In genomic region chr17:49229805-49230600, GRCh38 we compare ENCODE assay signal across 9 cellular contexts. TPM values are rescaled to one million over a fixed set of nuclear protein-coding genes. Genes with fewer than 3 reads are reported as not detected.
DNase-seq lines count a peak whose midpoint lies in the region; ATAC-seq, FAIRE-seq and TF ChIP-seq lines count a peak whose summit lies in the region.
"Had no signal": no experiment of that assay in that cellular context is flagged by ENCODE, and none has a peak within 500 bp of the region (broad histone marks: within the 10 kb centered on the region; RNA-seq: fewer than 3 reads in every experiment).

No MANE protein-coding gene starts in this region.

- no peaks in the 10 kb centered on the region for H3K36me3 ChIP-seq in HepG2 (replicated peaks in 1 of 2; ENCODE audit: control insufficient read depth in 1 of 2, insufficient read depth in 2 of 2, low read length in 2 of 2)
- H3K36me3 ChIP-seq in upper lobe of right lung = no peaks in the 10 kb centered on the region

- H3K4me3 ChIP-seq in HepG2 (replicated peaks in 1 of 3; ENCODE audit: insufficient read depth in 1 of 3, low read depth in 2 of 3, low read length in 3 of 3) (peak overlapping the region; percentile 41 to 74 (median 70)), upper lobe of right lung (peak overlapping the region; percentile 67), lower leg skin (ENCODE audit: low read depth, poor library complexity, severe bottlenecking) (no peak overlapping the region)

- H3K4me1 ChIP-seq in HepG2 (ENCODE audit: insufficient read depth, low read length) (peaks cover 30% of the 10 kb centered on the region), upper lobe of right lung (peaks cover 17% of the 10 kb centered on the region)

- intact Hi-C loops in activated naive CD4-positive, alpha-beta T cell treated with anti-CD3 and anti-CD28 coated beads for 36 hours (cut with micrococcal nuclease) = loop anchor here (1.0 to 5.0 kb wide), 3 partner anchors 38 to 157 kb away; no protein-coding TSS in a partner anchor
- intact Hi-C loops in HepG2 (cut with micrococcal nuclease; ENCODE audit: unreplicated experiment) (no loop called here), upper lobe of right lung (cut with DNase I) (no loop called here), lower leg skin (cut with DNase I; ENCODE audit: low total_unique reads) (loop anchor here (5.0 kb wide), 1 partner anchor 48 kb away; no protein-coding TSS in a partner anchor)

- no peaks in the 10 kb centered on the region for H3K9me3 ChIP-seq in HepG2 (ENCODE audit: low read length)
- H3K9me3 ChIP-seq in upper lobe of right lung = no peaks in the 10 kb centered on the region

- TF ChIP-seq CTCF in HepG2 (CRISPR knock-in tag; IDR thresholded peaks at IDR 0.05) = no peak
- no peak for TF ChIP-seq CTCF in upper lobe of right lung (IDR thresholded peaks at IDR 0.05)
- no peak for TF ChIP-seq CTCF in lower leg skin (IDR thresholded peaks at IDR 0.05)
- TF ChIP-seq CTCF in GM10266 (IDR thresholded peaks at IDR 0.05; ENCODE audit: control insufficient read depth, insufficient read depth, low read depth, missing control alignments) = no peak

- no peaks in the 10 kb centered on the region for H3K79me2 ChIP-seq in HepG2 (ENCODE audit: insufficient read depth, low read length)

- no peaks in the 10 kb centered on the region for H3K9me3 Mint-ChIP-seq in activated naive CD4-positive, alpha-beta T cell treated with anti-CD3 and anti-CD28 coated beads for 36 hours
- no peaks in the 10 kb centered on the region for H3K9me3 Mint-ChIP-seq in activated naive CD8-positive, alpha-beta T cell treated with anti-CD3 and anti-CD28 coated beads, Interleukin-2, amount 50 U/mL, for 24 hours

- in situ Hi-C loops in HepG2 (cut with HindIII; ENCODE audit: extremely low pct_ligation_motif_present, low pct_unique_long_range_greater_than_20kb) = loop anchor here (5.0 kb wide), 1 partner anchor 48 kb away; no protein-coding TSS in a partner anchor

- TF ChIP-seq POLR2A in HepG2 (IDR thresholded peaks at IDR 0.05; ENCODE audit: insufficient read depth in 1 of 2, low read depth in 2 of 2, low read length in 2 of 2) (no peak), lower leg skin (IDR thresholded peaks at IDR 0.05) (no peak)

- H3K27ac ChIP-seq in HepG2 (ENCODE audit: extremely low read length, insufficient read depth, low read length) = no peak overlapping the region
- no peak overlapping the region for H3K27ac ChIP-seq in upper lobe of right lung

- peak overlapping the region; percentile 84 for H3K4me2 ChIP-seq in HepG2 (ENCODE audit: low read depth, low read length)

- no peak for FAIRE-seq in HepG2 (lab: Jason Lieb, UNC)
- FAIRE-seq: G401.6 had no signal

- 13% methylated on average over 19 of the region's 36 CpGs for WGBS in HepG2 (ENCODE audit: low lambda C conversion rate)
- WGBS in lower leg skin, 2 donors = 12 to 13% methylated on average over 35 of the region's 36 CpGs

- peaks cover 21% of the 10 kb centered on the region for H3K27me3 Mint-ChIP-seq in activated naive CD4-positive, alpha-beta T cell treated with anti-CD3 and anti-CD28 coated beads for 36 hours (ENCODE audit: low read depth)
- peaks cover 29% of the 10 kb centered on the region for H3K27me3 Mint-ChIP-seq in activated naive CD8-positive, alpha-beta T cell treated with anti-CD3 and anti-CD28 coated beads, Interleukin-2, amount 50 U/mL, for 24 hours

- no peaks in the 10 kb centered on the region for H4K20me1 ChIP-seq in HepG2 (ENCODE audit: insufficient read depth, low read length)

- H3K36me3 Mint-ChIP-seq in activated naive CD4-positive, alpha-beta T cell treated with anti-CD3 and anti-CD28 coated beads for 36 hours (ENCODE audit: low read depth) = no peaks in the 10 kb centered on the region
- H3K36me3 Mint-ChIP-seq in activated naive CD8-positive, alpha-beta T cell treated with anti-CD3 and anti-CD28 coated beads, Interleukin-2, amount 50 U/mL, for 24 hours (ENCODE audit: low read depth) = no peaks in the 10 kb centered on the region

- no peak for DNase-seq in activated naive CD4-positive, alpha-beta T cell treated with anti-CD3 and anti-CD28 coated beads for 36 hours
- no peak for DNase-seq in activated naive CD4-positive, alpha-beta T cell treated with anti-CD3 and anti-CD28 coated beads, Interleukin-2, amount 50 U/mL, for 16 hours
- DNase-seq in activated naive CD8-positive, alpha-beta T cell treated with anti-CD3 and anti-CD28 coated beads, Interleukin-2, amount 50 U/mL, for 24 hours = no peak
- no peak for DNase-seq in HepG2 (ENCODE audit: low spot score)
- no peak for DNase-seq in upper lobe of right lung
- no peak for DNase-seq in lower leg skin (ENCODE audit: low spot score in 2 of 2)
- no peak for DNase-seq in GM10266 (ENCODE audit: extremely low spot score)

- no peak overlapping the region for H3K27ac Mint-ChIP-seq in activated naive CD4-positive, alpha-beta T cell treated with anti-CD3 and anti-CD28 coated beads for 36 hours
- no peak overlapping the region for H3K27ac Mint-ChIP-seq in activated naive CD8-positive, alpha-beta T cell treated with anti-CD3 and anti-CD28 coated beads, Interleukin-2, amount 50 U/mL, for 24 hours

- H3K4me1 Mint-ChIP-seq in activated naive CD4-positive, alpha-beta T cell treated with anti-CD3 and anti-CD28 coated beads for 36 hours (ENCODE audit: low read depth) = peaks cover 8% of the 10 kb centered on the region
- peaks cover 18% of the 10 kb centered on the region for H3K4me1 Mint-ChIP-seq in activated naive CD8-positive, alpha-beta T cell treated with anti-CD3 and anti-CD28 coated beads, Interleukin-2, amount 50 U/mL, for 24 hours

- no peak overlapping the region for H2AFZ ChIP-seq in HepG2 (ENCODE audit: low read length)

- ATAC-seq in activated naive CD8-positive, alpha-beta T cell treated with anti-CD3 and anti-CD28 coated beads, Interleukin-2, amount 50 U/mL, for 24 hours = no peak
- ATAC-seq in HepG2 = no peak
- ATAC-seq in upper lobe of right lung = no peak
- no peak for ATAC-seq in GM19397 (IDR thresholded peaks at IDR 0.05; ENCODE audit: unreplicated experiment)

- TF ChIP-seq EP300 in HepG2 (IDR thresholded peaks at IDR 0.05; ENCODE audit: low read depth in 2 of 2, low read length in 2 of 2) (no peak), HepG2 (CRISPR knock-in tag; IDR thresholded peaks at IDR 0.05; ENCODE audit: borderline replicate concordance) (no peak)

- peak overlapping the region; percentile 75 for H3K4me3 Mint-ChIP-seq in activated naive CD4-positive, alpha-beta T cell treated with anti-CD3 and anti-CD28 coated beads for 36 hours
- peak overlapping the region; percentile 81 for H3K4me3 Mint-ChIP-seq in activated naive CD8-positive, alpha-beta T cell treated with anti-CD3 and anti-CD28 coated beads, Interleukin-2, amount 50 U/mL, for 24 hours

- CTCF ChIA-PET in activated naive CD4-positive, alpha-beta T cell treated with anti-CD3 and anti-CD28 coated beads for 36 hours (lab: Charles Lee) = interaction anchor here (0.6 to 6.2 kb wide), 6 partner anchors 15 to 334 kb away, joined by 3 to 117 read pairs (median 3); no protein-coding TSS in a partner anchor
- CTCF ChIA-PET in HepG2 (lab: Yijun Ruan, JAX; ENCODE audit: low intra/inter-chr PET ratio, low total read pairs) = no interaction called here

- H3K27me3 ChIP-seq in HepG2 (ENCODE audit: control insufficient read depth in 1 of 2, insufficient read depth in 2 of 2, low read length in 2 of 2) (peaks cover 5 to 54% of the 10 kb centered on the region in 2 experiments; a peak in 4 of 5 replicates), upper lobe of right lung (peaks cover 5% of the 10 kb centered on the region)

- no peak for TF ChIP-seq RAD21 in HepG2 (CRISPR knock-in tag; IDR thresholded peaks at IDR 0.05)

- POLR2A ChIA-PET in HepG2 (lab: Yijun Ruan, JAX) = no interaction called here

- BruUV-seq in HepG2 (replicated peaks; lab: Mats Ljungman, UMichigan) = no TSS peak

- H3K9ac ChIP-seq in HepG2 (ENCODE audit: insufficient read depth, low read depth, low read length) = no peak overlapping the region

RNA-seq across cellular contexts. Expression of gene PHOSPHO1, which starts 0.6 kb away (rescaled TPM):
- total RNA-seq in activated naive CD4-positive, alpha-beta T cell treated with anti-CD3 and anti-CD28 coated beads for 36 hours = not detected
- total RNA-seq in HepG2 (2016; rRNA removed; fragmentation: Illumina TruSeq; extraction: Trizol) (not detected in 2 replicates), upper lobe of right lung (1.7 TPM), lower leg skin (under 1 TPM in 2 of 4 donors, not detected in 2; 0.34 to 0.36 TPM)
- not detected in 2 replicates for total RNA-seq in HepG2 (2016; cell fraction: cytosol; rRNA removed; fragmentation: Illumina TruSeq; extraction: Trizol; ENCODE audit: low read depth)
- total RNA-seq in HepG2 (2016; cell fraction: insoluble cytoplasmic fraction; rRNA removed; fragmentation: Illumina TruSeq; extraction: Trizol) = not detected in 2 replicates
- not detected in 2 replicates for total RNA-seq in HepG2 (2016; cell fraction: membrane; rRNA removed; fragmentation: Illumina TruSeq; extraction: Trizol)
- total RNA-seq in HepG2 (2016; cell fraction: nucleus; rRNA removed; fragmentation: Illumina TruSeq; extraction: Trizol) = not detected in 2 replicates
- not detected in 2 replicates for polyA plus RNA-seq in HepG2 (2011; rRNA removed)
- polyA plus RNA-seq in HepG2 (2011; cell fraction: cytosol; rRNA removed) = not detected in 2 replicates
- not detected in 2 replicates for polyA plus RNA-seq in HepG2 (2011; cell fraction: nucleus; rRNA removed)
- not detected in 2 replicates for polyA plus RNA-seq in HepG2 (2012)
- polyA plus RNA-seq in HepG2 (2016; cell fraction: cytosol; fragmentation: Illumina TruSeq; extraction: Trizol; ENCODE audit: low read depth) = not detected in 2 replicates
- polyA plus RNA-seq in HepG2 (2016; cell fraction: insoluble cytoplasmic fraction; fragmentation: Illumina TruSeq; extraction: Trizol; ENCODE audit: low read depth) = not detected in 2 replicates
- polyA plus RNA-seq in HepG2 (2016; cell fraction: membrane; fragmentation: Illumina TruSeq; extraction: Trizol; ENCODE audit: low read depth) = 0.16 TPM in 1 of 2 replicates, not detected in the other
- polyA plus RNA-seq in HepG2 (2016; cell fraction: nucleus; fragmentation: Illumina TruSeq; extraction: Trizol; ENCODE audit: insufficient read depth, low read depth) = not detected in 2 replicates
- 0.72 TPM in 1 of 2 replicates, not detected in the other for polyA minus RNA-seq in HepG2 (2011; rRNA and poly(A)+ RNA removed; ENCODE audit: low replicate concordance)
- polyA minus RNA-seq in HepG2 (2011; cell fraction: cytosol; rRNA and poly(A)+ RNA removed) = not detected in 2 replicates
- not detected in 2 replicates for polyA minus RNA-seq in HepG2 (2011; cell fraction: nucleus; rRNA and poly(A)+ RNA removed)

RNA-seq across cellular contexts. Expression of gene ABI3, which starts 19.5 kb away (rescaled TPM):
- 10 to 100 TPM; 18.7 to 18.9 TPM for total RNA-seq in activated naive CD4-positive, alpha-beta T cell treated with anti-CD3 and anti-CD28 coated beads for 36 hours
- not detected in 2 replicates for total RNA-seq in HepG2 (2016; rRNA removed; fragmentation: Illumina TruSeq; extraction: Trizol)
- total RNA-seq in HepG2 (2016; cell fraction: cytosol; rRNA removed; fragmentation: Illumina TruSeq; extraction: Trizol; ENCODE audit: low read depth) = not detected in 2 replicates
- total RNA-seq in HepG2 (2016; cell fraction: insoluble cytoplasmic fraction; rRNA removed; fragmentation: Illumina TruSeq; extraction: Trizol) = not detected in 2 replicates
- not detected in 2 replicates for total RNA-seq in HepG2 (2016; cell fraction: membrane; rRNA removed; fragmentation: Illumina TruSeq; extraction: Trizol)
- not detected in 2 replicates for total RNA-seq in HepG2 (2016; cell fraction: nucleus; rRNA removed; fragmentation: Illumina TruSeq; extraction: Trizol)
- polyA plus RNA-seq in HepG2 (2011; rRNA removed) = not detected in 2 replicates
- polyA plus RNA-seq in HepG2 (2011; cell fraction: cytosol; rRNA removed) = 0.04 TPM in 1 of 2 replicates, not detected in the other
- not detected in 2 replicates for polyA plus RNA-seq in HepG2 (2011; cell fraction: nucleus; rRNA removed)
- not detected in 2 replicates for polyA plus RNA-seq in HepG2 (2012)
- polyA plus RNA-seq in HepG2 (2016; cell fraction: cytosol; fragmentation: Illumina TruSeq; extraction: Trizol; ENCODE audit: low read depth) = not detected in 2 replicates
- not detected in 2 replicates for polyA plus RNA-seq in HepG2 (2016; cell fraction: insoluble cytoplasmic fraction; fragmentation: Illumina TruSeq; extraction: Trizol; ENCODE audit: low read depth)
- not detected in 2 replicates for polyA plus RNA-seq in HepG2 (2016; cell fraction: membrane; fragmentation: Illumina TruSeq; extraction: Trizol; ENCODE audit: low read depth)
- not detected in 2 replicates for polyA plus RNA-seq in HepG2 (2016; cell fraction: nucleus; fragmentation: Illumina TruSeq; extraction: Trizol; ENCODE audit: insufficient read depth, low read depth)
- not detected in 2 replicates for polyA minus RNA-seq in HepG2 (2011; rRNA and poly(A)+ RNA removed; ENCODE audit: low replicate concordance)
- polyA minus RNA-seq in HepG2 (2011; cell fraction: cytosol; rRNA and poly(A)+ RNA removed) = not detected in 2 replicates
- not detected in 2 replicates for polyA minus RNA-seq in HepG2 (2011; cell fraction: nucleus; rRNA and poly(A)+ RNA removed)
- 31.5 TPM for total RNA-seq in upper lobe of right lung
- total RNA-seq in lower leg skin = 1 to 10 TPM; 1.6 to 5.4 (median 4.7) TPM

RNA-seq across cellular contexts. Expression of gene GNGT2, which starts 19.6 kb away (rescaled TPM):
- 10 to 100 TPM; 40.3 to 41.3 TPM for total RNA-seq in activated naive CD4-positive, alpha-beta T cell treated with anti-CD3 and anti-CD28 coated beads for 36 hours
- total RNA-seq in HepG2 (2016; rRNA removed; fragmentation: Illumina TruSeq; extraction: Trizol) = not detected in 2 replicates
- total RNA-seq in HepG2 (2016; cell fraction: cytosol; rRNA removed; fragmentation: Illumina TruSeq; extraction: Trizol; ENCODE audit: low read depth) = not detected in 2 replicates
- total RNA-seq in HepG2 (2016; cell fraction: insoluble cytoplasmic fraction; rRNA removed; fragmentation: Illumina TruSeq; extraction: Trizol) = not detected in 2 replicates
- not detected in 2 replicates for total RNA-seq in HepG2 (2016; cell fraction: membrane; rRNA removed; fragmentation: Illumina TruSeq; extraction: Trizol)
- not detected in 2 replicates for total RNA-seq in HepG2 (2016; cell fraction: nucleus; rRNA removed; fragmentation: Illumina TruSeq; extraction: Trizol)
- not detected in 2 replicates for polyA plus RNA-seq in HepG2 (2011; rRNA removed)
- not detected in 2 replicates for polyA plus RNA-seq in HepG2 (2011; cell fraction: cytosol; rRNA removed)
- polyA plus RNA-seq in HepG2 (2011; cell fraction: nucleus; rRNA removed) = not detected in 2 replicates
- polyA plus RNA-seq in HepG2 (2012) = not detected in 2 replicates
- not detected in 2 replicates for polyA plus RNA-seq in HepG2 (2016; cell fraction: cytosol; fragmentation: Illumina TruSeq; extraction: Trizol; ENCODE audit: low read depth)
- polyA plus RNA-seq in HepG2 (2016; cell fraction: insoluble cytoplasmic fraction; fragmentation: Illumina TruSeq; extraction: Trizol; ENCODE audit: low read depth) = not detected in 2 replicates
- not detected in 2 replicates for polyA plus RNA-seq in HepG2 (2016; cell fraction: membrane; fragmentation: Illumina TruSeq; extraction: Trizol; ENCODE audit: low read depth)
- polyA plus RNA-seq in HepG2 (2016; cell fraction: nucleus; fragmentation: Illumina TruSeq; extraction: Trizol; ENCODE audit: insufficient read depth, low read depth) = not detected in 2 replicates
- polyA minus RNA-seq in HepG2 (2011; rRNA and poly(A)+ RNA removed; ENCODE audit: low replicate concordance) = not detected in 2 replicates
- polyA minus RNA-seq in HepG2 (2011; cell fraction: cytosol; rRNA and poly(A)+ RNA removed) = not detected in 2 replicates
- not detected in 2 replicates for polyA minus RNA-seq in HepG2 (2011; cell fraction: nucleus; rRNA and poly(A)+ RNA removed)
- total RNA-seq in upper lobe of right lung = 8.5 TPM
- total RNA-seq in lower leg skin = 1 to 10 TPM in 2 of 4 donors, not detected in 2; 1.1 to 1.7 TPM

Comparison
In these comparisons a context has a peak if more than half of its experiments do, and no peak if none do; other contexts are left out.
1. intact Hi-C loops: an anchor here in activated naive CD4-positive, alpha-beta T cell treated with anti-CD3 and anti-CD28 coated beads for 36 hours (1.0 to 5.0 kb wide) and lower leg skin (5.0 kb wide); none called in HepG2 and upper lobe of right lung.